In genomic region chr15:91100561-91101355, GRCh38 we compare ENCODE assay signal across 8 cellular contexts. TPM values are rescaled to one million over a fixed set of nuclear protein-coding genes. Genes with fewer than 3 reads are reported as not detected.
A peak's percentile ranks its signal among the peaks of the same experiment; 100 is the strongest.
DNase-seq lines count a peak whose midpoint lies in the region; ATAC-seq, FAIRE-seq and TF ChIP-seq lines count a peak whose summit lies in the region.

No MANE protein-coding gene starts in this region.

- no peaks in the 10 kb centered on the region for H3K9me3 ChIP-seq in suprapubic skin

- WGBS in suprapubic skin = 4% methylated on average over 22 of the region's 22 CpGs

- TF ChIP-seq EP300 in suprapubic skin (IDR thresholded peaks at IDR 0.05) = no peak

- peak overlapping the region; percentile 61 for H3K4me3 ChIP-seq in suprapubic skin

- peak; percentile 43 to 85 (median 73) for DNase-seq in NCI-H1417 (lab: John Stamatoyannopoulos, UW)
- DNase-seq in NCI-H1417 treated with DMSO at 0.1 percent for 48 hours (lab: John Stamatoyannopoulos, UW) = no peak
- peak; percentile 6 for DNase-seq in kidney glomerular epithelial cell (lab: John Stamatoyannopoulos, UW)
- DNase-seq in suprapubic skin (ENCODE audit: low spot score in 2 of 2) = no peak
- DNase-seq in DMS79 (lab: John Stamatoyannopoulos, UW) = no peak
- DNase-seq in D721Med (ENCODE audit: insufficient read length, low spot score) = no peak

- H3K27me3 ChIP-seq in suprapubic skin = peaks cover 37% of the 10 kb centered on the region

- H3K27ac ChIP-seq in angular gyrus (ENCODE audit: low read depth, low read length) = peak overlapping the region; percentile 85
- no peak overlapping the region for H3K27ac ChIP-seq in suprapubic skin

- no peak for FAIRE-seq in D721Med (lab: Jason Lieb, UNC)

- TF ChIP-seq POLR2A in suprapubic skin (IDR thresholded peaks at IDR 0.05) = no peak

- ATAC-seq in HG03442 (IDR thresholded peaks at IDR 0.05; ENCODE audit: unreplicated experiment) = peak; percentile 16

- no peak for TF ChIP-seq CTCF in suprapubic skin (IDR thresholded peaks at IDR 0.05)
- no peak for TF ChIP-seq CTCF in D721Med (IDR thresholded peaks at IDR 0.05; ENCODE audit: insufficient read depth, missing control alignments)

- no peaks in the 10 kb centered on the region for H3K36me3 ChIP-seq in suprapubic skin

- H3K4me1 ChIP-seq in suprapubic skin = peaks cover 28% of the 10 kb centered on the region

RNA-seq across cellular contexts. Expression of gene SV2B, which starts 0.7 kb away (rescaled TPM):
- 1 to 10 TPM in 1 of 4 donors, under 1 TPM in 3; 0.23 to 2.2 (median 0.62) TPM for total RNA-seq in suprapubic skin

Comparison
In these comparisons a context has a peak if more than half of its experiments do, and no peak if none do; other contexts are left out.
1. DNase-seq: peak in NCI-H1417 (3 of 3) and kidney glomerular epithelial cell (single experiment); none in NCI-H1417 treated with DMSO at 0.1 percent for 48 hours (single experiment), suprapubic skin (0 of 2), DMS79 (single experiment) and D721Med (single experiment).